8 cellular contexts compared by ENCODE assay signal in genomic region chr11:13963169-13963948, GRCh38. TPM values are rescaled to one million over a fixed set of nuclear protein-coding genes. Genes with fewer than 3 reads are reported as not detected.
DNase-seq lines count a peak whose midpoint lies in the region; ATAC-seq, FAIRE-seq and TF ChIP-seq lines count a peak whose summit lies in the region.

No MANE protein-coding gene starts in this region.

- H3K27ac ChIP-seq in gastroesophageal sphincter (peak overlapping the region in 3 of 4 donors; percentile 0 to 70 (median 66)), pancreas (no peak overlapping the region)

- peak overlapping the region; percentile 65 for H3K4me3 Mint-ChIP-seq in activated CD4-positive, alpha-beta memory T cell treated with anti-CD3 and anti-CD28 coated beads for 36 hours
- H3K4me3 Mint-ChIP-seq in activated T-helper 2 cell treated with anti-CD3 and anti-CD28 coated beads, Interferon-gamma antibody, Interleukin-2, Interleukin-4, amounts not matched to agents 10 μg/mL and 5 μg/mL and 100 μg/mL, durations not matched to agents 14 hours and 24 hours and 36 hours (ENCODE audit: low read depth): no peak overlapping the region

- POLR2A ChIA-PET in activated CD4-positive, alpha-beta memory T cell treated with anti-CD3 and anti-CD28 coated beads for 36 hours (lab: Charles Lee): no interaction called here

- H3K4me1 ChIP-seq in gastroesophageal sphincter (peaks cover 0 to 52% (median 16%) of the 10 kb centered on the region in 3 donors), pancreas (peaks cover 0 to 3% (median 0%) of the 10 kb centered on the region in 3 donors)

- DNase-seq in GM03348 (ENCODE audit: low spot score): peak; percentile 34
- peak; percentile 55 for DNase-seq in activated CD4-positive, alpha-beta memory T cell treated with anti-CD3 and anti-CD28 coated beads for 36 hours
- DNase-seq in pancreas: peak in 2 of 6 donors; percentile 54 to 62
- DNase-seq in activated T-helper 2 cell treated with anti-CD3 and anti-CD28 coated beads, Interferon-gamma antibody, Interleukin-2, Interleukin-4, amounts not matched to agents 10 μg/mL and 5 μg/mL and 100 μg/mL, durations not matched to agents 14 hours and 24 hours and 36 hours (ENCODE audit: low spot score): no peak

- TF ChIP-seq CTCF in gastroesophageal sphincter (IDR thresholded peaks at IDR 0.05) (peak in 2 of 4 experiments; percentile 7 to 25), pancreas (IDR thresholded peaks at IDR 0.05) (no peak)

- no peaks in the 10 kb centered on the region for H3K36me3 ChIP-seq in gastroesophageal sphincter
- no peaks in the 10 kb centered on the region for H3K36me3 ChIP-seq in pancreas

- TF ChIP-seq EP300 in gastroesophageal sphincter (IDR thresholded peaks at IDR 0.05): no peak

- no peak for TF ChIP-seq POLR2A in gastroesophageal sphincter (IDR thresholded peaks at IDR 0.05)

- peak overlapping the region; percentile 42 to 58 for H3K4me3 ChIP-seq in gastroesophageal sphincter
- peak overlapping the region in 3 of 4 donors; percentile 18 to 44 (median 26) for H3K4me3 ChIP-seq in pancreas

- H3K4me1 Mint-ChIP-seq in activated CD4-positive, alpha-beta memory T cell treated with anti-CD3 and anti-CD28 coated beads for 36 hours (ENCODE audit: low read depth): peaks cover 10% of the 10 kb centered on the region
- peaks cover 6% of the 10 kb centered on the region for H3K4me1 Mint-ChIP-seq in activated T-helper 2 cell treated with anti-CD3 and anti-CD28 coated beads, Interferon-gamma antibody, Interleukin-2, Interleukin-4, amounts not matched to agents 10 μg/mL and 5 μg/mL and 100 μg/mL, durations not matched to agents 14 hours and 24 hours and 36 hours (ENCODE audit: low read depth)

- H3K36me3 Mint-ChIP-seq in activated CD4-positive, alpha-beta memory T cell treated with anti-CD3 and anti-CD28 coated beads for 36 hours: no peaks in the 10 kb centered on the region
- no peaks in the 10 kb centered on the region for H3K36me3 Mint-ChIP-seq in activated T-helper 2 cell treated with anti-CD3 and anti-CD28 coated beads, Interferon-gamma antibody, Interleukin-2, Interleukin-4, amounts not matched to agents 10 μg/mL and 5 μg/mL and 100 μg/mL, durations not matched to agents 14 hours and 24 hours and 36 hours (ENCODE audit: low read depth)

- peak; percentile 47 for ATAC-seq in gastroesophageal sphincter
- ATAC-seq in pancreas: peak; percentile 27 to 54 (median 44)
- no peak for ATAC-seq in GM18511 (IDR thresholded peaks at IDR 0.05; ENCODE audit: unreplicated experiment)
- no peak for ATAC-seq in HG03432 (IDR thresholded peaks at IDR 0.05; ENCODE audit: unreplicated experiment)
- no peak for ATAC-seq in GM18909 (IDR thresholded peaks at IDR 0.05; ENCODE audit: poor library complexity, unreplicated experiment)

- intact Hi-C loops in activated CD4-positive, alpha-beta memory T cell treated with anti-CD3 and anti-CD28 coated beads for 36 hours (cut with micrococcal nuclease): loop anchor here (10.0 kb wide), 1 partner anchor 299 kb away; the partner anchor contains the start of gene FAR1
- intact Hi-C loops in pancreas (cut with DNase I): loop anchor here in 1 of 3 donors (10.0 kb wide), 1 partner anchor 181 kb away; no protein-coding TSS in a partner anchor
- intact Hi-C loops in activated T-helper 2 cell treated with anti-CD3 and anti-CD28 coated beads, Interferon-gamma antibody, Interleukin-2, Interleukin-4, amounts not matched to agents 10 μg/mL and 5 μg/mL and 100 μg/mL, durations not matched to agents 14 hours and 24 hours and 36 hours (cut with micrococcal nuclease): no loop called here

- FAIRE-seq in pancreas (lab: Jason Lieb, UNC): no peak

- H3K27ac Mint-ChIP-seq in activated CD4-positive, alpha-beta memory T cell treated with anti-CD3 and anti-CD28 coated beads for 36 hours: no peak overlapping the region
- H3K27ac Mint-ChIP-seq in activated T-helper 2 cell treated with anti-CD3 and anti-CD28 coated beads, Interferon-gamma antibody, Interleukin-2, Interleukin-4, amounts not matched to agents 10 μg/mL and 5 μg/mL and 100 μg/mL, durations not matched to agents 14 hours and 24 hours and 36 hours: no peak overlapping the region

- peaks cover 32% of the 10 kb centered on the region for H3K27me3 Mint-ChIP-seq in activated CD4-positive, alpha-beta memory T cell treated with anti-CD3 and anti-CD28 coated beads for 36 hours
- H3K27me3 Mint-ChIP-seq in activated T-helper 2 cell treated with anti-CD3 and anti-CD28 coated beads, Interferon-gamma antibody, Interleukin-2, Interleukin-4, amounts not matched to agents 10 μg/mL and 5 μg/mL and 100 μg/mL, durations not matched to agents 14 hours and 24 hours and 36 hours (ENCODE audit: low read depth): peaks cover 86% of the 10 kb centered on the region

- H3K27me3 ChIP-seq in gastroesophageal sphincter (peaks cover 40% of the 10 kb centered on the region), pancreas (peaks cover 0 to 28% (median 2%) of the 10 kb centered on the region in 4 donors)

- no peaks in the 10 kb centered on the region for H3K9me3 ChIP-seq in gastroesophageal sphincter
- no peaks in the 10 kb centered on the region for H3K9me3 ChIP-seq in pancreas

- CTCF ChIA-PET in activated CD4-positive, alpha-beta memory T cell treated with anti-CD3 and anti-CD28 coated beads for 36 hours (lab: Charles Lee): interaction anchor here (0.6 to 3.8 kb wide), 13 partner anchors 9 to 898 kb away, joined by 3 to 30 read pairs (median 4); no protein-coding TSS in a partner anchor

- no peaks in the 10 kb centered on the region for H3K9me3 Mint-ChIP-seq in activated CD4-positive, alpha-beta memory T cell treated with anti-CD3 and anti-CD28 coated beads for 36 hours
- H3K9me3 Mint-ChIP-seq in activated T-helper 2 cell treated with anti-CD3 and anti-CD28 coated beads, Interferon-gamma antibody, Interleukin-2, Interleukin-4, amounts not matched to agents 10 μg/mL and 5 μg/mL and 100 μg/mL, durations not matched to agents 14 hours and 24 hours and 36 hours: no peaks in the 10 kb centered on the region

- 0% methylated on average over 4 of the region's 60 CpGs; no CpG with 5 or more reads in 1 of the 2 donors for WGBS in gastroesophageal sphincter (ENCODE audit: low coverage in 1 of 2), 2 donors
- 2 to 3% methylated on average over 44 to 60 of the region's 60 CpGs for WGBS in pancreas, 2 donors

RNA-seq across cellular contexts. Expression of gene SPON1, which starts 0.8 kb away (rescaled TPM):
- under 1 TPM; 0.22 to 0.31 TPM for total RNA-seq in activated CD4-positive, alpha-beta memory T cell treated with anti-CD3 and anti-CD28 coated beads for 36 hours
- total RNA-seq in gastroesophageal sphincter (100 to 1,000 TPM in 1 of 4 donors, 10 to 100 TPM in 3; 11.0 to 121 (median 64.6) TPM), pancreas (10 to 100 TPM in 2 of 6 donors, 1 to 10 TPM in 2, under 1 TPM in 2; 0.83 to 17.5 (median 4.5) TPM)
- polyA plus RNA-seq in pancreas: under 1 TPM; 0.85 to 0.99 TPM
- 0.07 and 0.16 TPM in 2 replicates for total RNA-seq in activated T-helper 2 cell treated with anti-CD3 and anti-CD28 coated beads, Interferon-gamma antibody, Interleukin-2, Interleukin-4, amounts not matched to agents 10 μg/mL and 5 μg/mL and 100 μg/mL, durations not matched to agents 14 hours and 24 hours and 36 hours

Comparison
In these comparisons a context has a peak if more than half of its experiments do, and no peak if none do; other contexts are left out.
1. ATAC-seq: peak in gastroesophageal sphincter (single experiment) and pancreas (4 of 4); none in GM18511 (single experiment), HG03432 (single experiment) and GM18909 (single experiment).
2. H3K27ac ChIP-seq: peak in gastroesophageal sphincter (3 of 4); none in pancreas (0 of 4).